ENCODE assay signal across 6 cellular contexts in the genomic region with DNA sequence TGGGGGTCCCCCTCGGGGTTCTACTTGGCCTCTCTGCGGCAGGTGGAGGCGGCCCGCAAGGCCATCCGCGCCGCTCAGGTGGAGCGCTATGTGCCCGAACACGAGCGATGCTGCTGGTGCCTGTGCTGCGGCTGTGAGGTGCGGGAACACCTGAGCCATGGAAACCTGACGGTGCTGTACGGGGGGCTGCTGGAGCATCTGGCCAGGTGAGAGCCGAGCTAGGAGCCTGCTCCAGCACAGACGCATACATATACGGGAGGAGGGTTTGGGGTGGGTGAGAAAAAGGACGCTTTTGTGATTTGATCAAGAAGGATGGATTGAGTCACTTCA. TPM values are rescaled to one million over a fixed set of nuclear protein-coding genes. Genes with fewer than 3 reads are reported as not detected.
DNase-seq lines count a peak whose midpoint lies in the region; ATAC-seq and TF ChIP-seq lines count a peak whose summit lies in the region.

No MANE protein-coding gene starts in this region.

- peak; percentile 10 for ATAC-seq in GM21390 (IDR thresholded peaks at IDR 0.05; ENCODE audit: unreplicated experiment)

- DNase-seq in Peyer's patch (peak in 1 of 3 donors; percentile 22), iPS DF 6.9 (ENCODE audit: low read depth, low spot score) (no peak), vagina (ENCODE audit: extremely low spot score in 2 of 2) (no peak), ureter (ENCODE audit: low spot score) (no peak), NCI-H524 (lab: John Stamatoyannopoulos, UW) (no peak)

- peak overlapping the region; percentile 74 to 84 (median 80) for H3K27ac ChIP-seq in Peyer's patch
- no peak overlapping the region for H3K27ac ChIP-seq in iPS DF 6.9 (ENCODE audit: low read length)
- H3K27ac ChIP-seq in vagina = peak overlapping the region; percentile 65

- H3K4me3 ChIP-seq in Peyer's patch (peak overlapping the region; percentile 71 to 93 (median 76)), iPS DF 6.9 (ENCODE audit: low read length) (peak overlapping the region; percentile 70), vagina (peak overlapping the region; percentile 86 to 88)

- H3K36me3 ChIP-seq in Peyer's patch = peaks cover 0 to 37% (median 0%) of the 10 kb centered on the region in 3 donors
- no peaks in the 10 kb centered on the region; the same call in 1 of the 2 replicates for H3K36me3 ChIP-seq in iPS DF 6.9 (ENCODE audit: control insufficient read depth, insufficient read depth, low read length)
- H3K36me3 ChIP-seq in vagina = peaks cover 0 to 27% of the 10 kb centered on the region in 2 donors

- TF ChIP-seq CTCF in Peyer's patch (IDR thresholded peaks at IDR 0.05) (no peak), vagina (IDR thresholded peaks at IDR 0.05) (no peak)

- WGBS in iPS DF 6.9 (ENCODE audit: insufficient coverage, insufficient read length) = no CpG with 5 or more reads among the region's 19 CpGs

- peaks cover 0 to 19% (median 6%) of the 10 kb centered on the region in 4 donors for H3K4me1 ChIP-seq in Peyer's patch
- no peaks in the 10 kb centered on the region for H3K4me1 ChIP-seq in iPS DF 6.9 (ENCODE audit: control insufficient read depth, insufficient read depth, low read length)
- peaks cover 34% of the 10 kb centered on the region for H3K4me1 ChIP-seq in vagina

- TF ChIP-seq POLR2A in Peyer's patch (IDR thresholded peaks at IDR 0.05) (no peak), vagina (IDR thresholded peaks at IDR 0.05) (no peak)

- H3K27me3 ChIP-seq in Peyer's patch (no peaks in the 10 kb centered on the region), iPS DF 6.9 (ENCODE audit: control insufficient read depth, insufficient read depth, low read length) (no peaks in the 10 kb centered on the region), vagina (no peaks in the 10 kb centered on the region)

- H3K9me3 ChIP-seq in Peyer's patch (no peaks in the 10 kb centered on the region), iPS DF 6.9 (ENCODE audit: control insufficient read depth, insufficient read depth, low read length) (no peaks in the 10 kb centered on the region), vagina (no peaks in the 10 kb centered on the region)

- intact Hi-C loops in vagina (cut with DNase I) = no loop called here

RNA-seq across cellular contexts. Expression of gene CENATAC, which starts 0.4 kb away (rescaled TPM):
- total RNA-seq in Peyer's patch (100 to 1,000 TPM in 3 of 4 donors, 10 to 100 TPM in 1; 66.4 to 192 (median 105) TPM), vagina (49.8 TPM), ureter (51.6 TPM)

RNA-seq across cellular contexts. Expression of gene RPS25, which starts 19.8 kb away (rescaled TPM):
- total RNA-seq in Peyer's patch (1,000 to 10,000 TPM in 1 of 4 donors, 100 to 1,000 TPM in 3; 369 to 1,310 (median 750) TPM), vagina (1,843 TPM), ureter (1,353 TPM)

RNA-seq across cellular contexts. Expression of gene TRAPPC4, which starts 20.2 kb away (rescaled TPM):
- total RNA-seq in Peyer's patch = 100 to 1,000 TPM in 1 of 4 donors, 10 to 100 TPM in 3; 52.8 to 104 (median 77.8) TPM
- total RNA-seq in vagina = 40.0 TPM
- total RNA-seq in ureter = 72.4 TPM

RNA-seq across cellular contexts. Expression of gene FOXR1, which starts 26.8 kb away (rescaled TPM):
- total RNA-seq in Peyer's patch (not detected), vagina (not detected), ureter (not detected)

RNA-seq across cellular contexts. Expression of gene SLC37A4, which starts 32.3 kb away (rescaled TPM):
- total RNA-seq in Peyer's patch = 100 to 1,000 TPM in 3 of 4 donors, 10 to 100 TPM in 1; 18.2 to 253 (median 209) TPM
- 16.0 TPM for total RNA-seq in vagina
- total RNA-seq in ureter = 16.9 TPM
